13 cellular contexts compared by ENCODE assay signal in genomic region chr20:32480361-32481199, GRCh38.
DNase-seq lines count a peak whose midpoint lies in the region; ATAC-seq and TF ChIP-seq lines count a peak whose summit lies in the region.
"Had no signal": no experiment of that assay in that cellular context is flagged by ENCODE, and none has a peak within 500 bp of the region (broad histone marks: within the 10 kb centered on the region; RNA-seq: fewer than 3 reads in every experiment).

No MANE protein-coding gene starts in this region.

- peak overlapping the region; percentile 32; the same call in 1 of the 2 replicates for H3K27ac Mint-ChIP-seq in HFFc6
- H3K27ac Mint-ChIP-seq in brain = peak overlapping the region; percentile 74 to 99 (median 91)
- H3K27ac Mint-ChIP-seq: T-helper 1 cell treated with Interleukin-12 subunit alpha and Interleukin-12 subunit beta and Interleukin-4 antibody, amounts not matched to agents 30 μg/mL and 1 μg/mL, for 36 hours had no signal

- peak overlapping the region; percentile 67 for H3K4me3 ChIP-seq in kidney epithelial cell (ENCODE audit: low read depth, low read length)
- H3K4me3 ChIP-seq in effector memory CD4-positive, alpha-beta T cell (ENCODE audit: insufficient read depth, low read depth, low read length, poor library complexity, severe bottlenecking) = no peak overlapping the region

- no peaks in the 10 kb centered on the region for H3K27me3 ChIP-seq in kidney epithelial cell (ENCODE audit: control insufficient read depth, insufficient read depth, low read length)
- no peaks in the 10 kb centered on the region for H3K27me3 ChIP-seq in effector memory CD4-positive, alpha-beta T cell (replicated peaks; ENCODE audit: control insufficient read depth, insufficient read depth, low read length, poor library complexity, severe bottlenecking)

- H3K36me3 ChIP-seq in kidney epithelial cell (ENCODE audit: control insufficient read depth, insufficient read depth, low read length) = no peaks in the 10 kb centered on the region
- H3K36me3 ChIP-seq in effector memory CD4-positive, alpha-beta T cell (ENCODE audit: control insufficient read depth, insufficient read depth, low read length) = no peaks in the 10 kb centered on the region

- H3K27me3 Mint-ChIP-seq in HFFc6 (ENCODE audit: insufficient read depth) (peaks cover 2% of the 10 kb centered on the region; the same call in 1 of the 2 replicates), brain (no peaks in the 10 kb centered on the region)

- H3K4me3 Mint-ChIP-seq in HFFc6 (no peak overlapping the region), brain (peak overlapping the region; percentile 64 to 85 (median 84))
- H3K4me3 Mint-ChIP-seq: T-helper 1 cell treated with Interleukin-12 subunit alpha and Interleukin-12 subunit beta and Interleukin-4 antibody, amounts not matched to agents 30 μg/mL and 1 μg/mL, for 36 hours had no signal

- H3K4me1 ChIP-seq in effector memory CD4-positive, alpha-beta T cell (ENCODE audit: control insufficient read depth, insufficient read depth, low read length, poor library complexity, severe bottlenecking) = peaks cover 17% of the 10 kb centered on the region

- no peaks in the 10 kb centered on the region for H3K9me3 Mint-ChIP-seq in HFFc6
- no peaks in the 10 kb centered on the region for H3K9me3 Mint-ChIP-seq in brain
- H3K9me3 Mint-ChIP-seq: T-helper 1 cell treated with Interleukin-12 subunit alpha and Interleukin-12 subunit beta and Interleukin-4 antibody, amounts not matched to agents 30 μg/mL and 1 μg/mL, for 36 hours had no signal

- H3K4me1 Mint-ChIP-seq in HFFc6 (ENCODE audit: low read depth) (peaks cover 50% of the 10 kb centered on the region), brain (peaks cover 70% of the 10 kb centered on the region)

- H3K9me3 ChIP-seq in effector memory CD4-positive, alpha-beta T cell (ENCODE audit: control insufficient read depth, low read length) = no peaks in the 10 kb centered on the region

- no peak for TF ChIP-seq CTCF in HFFc6 (IDR thresholded peaks at IDR 0.05)
- TF ChIP-seq CTCF in brain (conservative IDR thresholded peaks at IDR 0.05) = no peak
- no peak for TF ChIP-seq CTCF in kidney epithelial cell (IDR thresholded peaks at IDR 0.05; ENCODE audit: insufficient read depth, low read length, poor library complexity, severe bottlenecking)

- DNase-seq in HFFc6 = no peak
- DNase-seq in kidney epithelial cell (ENCODE audit: low read depth) = no peak
- DNase-seq in retina = peak; percentile 66
- DNase-seq in effector memory CD4-positive, alpha-beta T cell = no peak
- DNase-seq in activated naive CD4-positive, alpha-beta T cell treated with Interleukin-2 at 50 U/mL for 16 hours = no peak
- DNase-seq: activated effector memory CD4-positive, alpha-beta T cell treated with Interleukin-2 at 50 U/mL for 16 hours; EL; NCI-H1105 treated with DMSO at 0.1 percent for 48 hours; stimulated activated CD4-positive, alpha-beta T cell treated with anti-CD3 and anti-CD28 coated beads, Interleukin-4, amount 100 ng/mL, for 4 hours had no signal

- H3K36me3 Mint-ChIP-seq in HFFc6 (ENCODE audit: low read depth) (no peaks in the 10 kb centered on the region), brain (no peaks in the 10 kb centered on the region)

- H3K27ac ChIP-seq in effector memory CD4-positive, alpha-beta T cell (ENCODE audit: insufficient read depth, low read length, poor library complexity, severe bottlenecking) = no peak overlapping the region

- ATAC-seq in GM21825 (IDR thresholded peaks at IDR 0.05; ENCODE audit: unreplicated experiment) = no peak
- no peak for ATAC-seq in activated CD4-positive, CD25-positive, alpha-beta regulatory T cell treated with anti-CD3 and anti-CD28 coated beads, Interleukin-2, amount 50 U/mL, for 24 hours
